Comparison of ENCODE assay signal across 9 cellular contexts in genomic region chr20:63183422-63184146, GRCh38. TPM values are rescaled to one million over a fixed set of nuclear protein-coding genes. Genes with fewer than 3 reads are reported as not detected.
DNase-seq lines count a peak whose midpoint lies in the region; ATAC-seq and TF ChIP-seq lines count a peak whose summit lies in the region.
"Had no signal": no experiment of that assay in that cellular context is flagged by ENCODE, and none has a peak within 500 bp of the region (broad histone marks: within the 10 kb centered on the region; RNA-seq: fewer than 3 reads in every experiment).

No MANE protein-coding gene starts in this region.

- H3K4me3 ChIP-seq in CD8-positive, alpha-beta T cell (ENCODE audit: low read depth, low read length): no peak overlapping the region
- H3K4me3 ChIP-seq in HEK293 (ENCODE audit: low read depth, low read length) (no peak overlapping the region), body of pancreas (no peak overlapping the region), left lung (no peak overlapping the region)

- H3K36me3 Mint-ChIP-seq in CD8-positive, alpha-beta T cell: no peaks in the 10 kb centered on the region

- no peaks in the 10 kb centered on the region for H3K36me3 ChIP-seq in CD8-positive, alpha-beta T cell (ENCODE audit: insufficient read depth, low read length)
- H3K36me3 ChIP-seq in HEK293 (ENCODE audit: control insufficient read depth in 2 of 2, insufficient read depth in 1 of 2, low read length in 2 of 2) (no peaks in the 10 kb centered on the region), body of pancreas (replicated peaks in 1 of 2; ENCODE audit: insufficient read depth in 1 of 2, low read depth in 2 of 2) (no peaks in the 10 kb centered on the region), left lung (no peaks in the 10 kb centered on the region)

- H3K27me3 ChIP-seq in CD8-positive, alpha-beta T cell (ENCODE audit: insufficient read depth, low read length): peaks cover 9% of the 10 kb centered on the region
- H3K27me3 ChIP-seq in body of pancreas: peaks cover 0 to 28% of the 10 kb centered on the region in 2 donors
- peaks cover 21 to 61% of the 10 kb centered on the region in 2 donors for H3K27me3 ChIP-seq in left lung

- intact Hi-C loops in CD8-positive, alpha-beta T cell (cut with DNase I, micrococcal nuclease): loop anchor here in 1 of 2 experiments (1.0 kb wide), 1 partner anchor 199 kb away; no protein-coding TSS in a partner anchor
- intact Hi-C loops in body of pancreas (cut with DNase I): no loop called here
- intact Hi-C loops in left lung (cut with DNase I): loop anchor here in 1 of 2 donors (10.0 kb wide), 1 partner anchor 129 kb away; no protein-coding TSS in a partner anchor

- WGBS in body of pancreas, 2 donors: 39 to 75% methylated on average over 4 to 13 of the region's 13 CpGs

- DNase-seq in CD8-positive, alpha-beta T cell: peak; percentile 19 to 61 (median 50)
- DNase-seq in T-helper 1 cell (peak in 3 of 5 donors; percentile 26 to 42 (median 31)), body of pancreas (peak; percentile 32 to 57 (median 47)), left lung (no peak), NK-92 (lab: John Stamatoyannopoulos, UW; ENCODE audit: unreplicated experiment) (no peak)
- peak; percentile 22 for DNase-seq in stimulated activated CD8-positive, alpha-beta memory T cell treated with anti-CD3 and anti-CD28 coated beads, Interleukin-4, amount 100 ng/mL, for 24 hours (ENCODE audit: low read depth)

- peaks cover 12% of the 10 kb centered on the region for H3K4me1 ChIP-seq in CD8-positive, alpha-beta T cell (ENCODE audit: insufficient read depth, low read length)
- H3K4me1 ChIP-seq in HEK293 (ENCODE audit: control insufficient read depth, insufficient read depth, low read length) (peaks cover 3% of the 10 kb centered on the region; the same call in 1 of the 2 replicates), body of pancreas (peaks cover 10% of the 10 kb centered on the region), left lung (peaks cover 3 to 8% of the 10 kb centered on the region in 2 donors)

- POLR2A ChIA-PET in CD8-positive, alpha-beta T cell (lab: Charles Lee): no interaction called here
- POLR2A ChIA-PET in HEK293 (lab: Yijun Ruan, JAX): no interaction called here

- ATAC-seq in CD8-positive, alpha-beta T cell: peak; percentile 48
- peak; percentile 53 for ATAC-seq in body of pancreas
- peak; percentile 78 for ATAC-seq in left lung
- ATAC-seq in HG02798 (IDR thresholded peaks at IDR 0.05; ENCODE audit: poor library complexity, unreplicated experiment): no peak

- H3K27ac Mint-ChIP-seq in CD8-positive, alpha-beta T cell: no peak overlapping the region

- H3K27me3 Mint-ChIP-seq in CD8-positive, alpha-beta T cell (ENCODE audit: low read depth): peaks cover 18% of the 10 kb centered on the region

- peak; percentile 70 for TF ChIP-seq CTCF in CD8-positive, alpha-beta T cell (IDR thresholded peaks at IDR 0.05)
- TF ChIP-seq CTCF in HEK293 (tag by site-specific recombination; IDR thresholded peaks at IDR 0.05) (peak; percentile 83), body of pancreas (IDR thresholded peaks at IDR 0.05) (peak; percentile 51 to 69 (median 66)), left lung (IDR thresholded peaks at IDR 0.05) (peak; percentile 57 to 66)

- CTCF ChIA-PET in CD8-positive, alpha-beta T cell (lab: Charles Lee): interaction anchor here (1.2 to 1.4 kb wide), 4 partner anchors 13 to 121 kb away, joined by 3 to 8 read pairs (median 4); partner anchors contain the start of gene ARFGAP1
- CTCF ChIA-PET in HEK293 (lab: Yijun Ruan, JAX): interaction anchor here (0.6 to 4.3 kb wide), 16 partner anchors 10 to 789 kb away, joined by 3 to 25 read pairs (median 4); no protein-coding TSS in a partner anchor

- no peak for TF ChIP-seq POLR2A in body of pancreas (IDR thresholded peaks at IDR 0.05)

- no peak overlapping the region for H3K4me3 Mint-ChIP-seq in CD8-positive, alpha-beta T cell

- no peaks in the 10 kb centered on the region for H3K9me3 ChIP-seq in CD8-positive, alpha-beta T cell (ENCODE audit: low read length)
- H3K9me3 ChIP-seq in HEK293 (ENCODE audit: control insufficient read depth, insufficient read depth, low read depth, low read length) (no peaks in the 10 kb centered on the region), body of pancreas (no peaks in the 10 kb centered on the region), left lung (no peaks in the 10 kb centered on the region)

- H3K27ac ChIP-seq in CD8-positive, alpha-beta T cell (ENCODE audit: low read depth, low read length): no peak overlapping the region
- H3K27ac ChIP-seq in HEK293 (ENCODE audit: extremely low read depth, low read depth, low read length): no peak overlapping the region
- H3K27ac ChIP-seq in body of pancreas: no peak overlapping the region
- H3K27ac ChIP-seq in left lung: no peak overlapping the region

- H3K4me1 Mint-ChIP-seq in CD8-positive, alpha-beta T cell (ENCODE audit: low read depth): peaks cover 4% of the 10 kb centered on the region

- H3K9me3 Mint-ChIP-seq in CD8-positive, alpha-beta T cell: no peaks in the 10 kb centered on the region

TF ChIP-seq in HEK293, 187 proteins besides CTCF, POLR2A, EP300 and RAD21 (continues in another document):
- peak; percentile 19 for TF ChIP-seq ZBTB26 (tag by site-specific recombination; optimal IDR thresholded peaks at IDR 0.05)
- peak; percentile 33; the same call in 1 of the 2 replicates for TF ChIP-seq KLF17 (tag by site-specific recombination; IDR thresholded peaks at IDR 0.05)
- TF ChIP-seq PRDM2 (tag by site-specific recombination; IDR thresholded peaks at IDR 0.05; ENCODE audit: borderline replicate concordance): no peak
- no peak for TF ChIP-seq EGR2 (tag by site-specific recombination; IDR thresholded peaks at IDR 0.05; ENCODE audit: low read depth)
- TF ChIP-seq ZNF24 (tag by site-specific recombination; IDR thresholded peaks at IDR 0.05): peak; percentile 78; the same call in 1 of the 2 replicates
- TF ChIP-seq YY2 (tag by site-specific recombination; IDR thresholded peaks at IDR 0.05): 0 out of 2 replicates have a peak, but pooled peaks have one; percentile 28

RNA-seq across cellular contexts. Expression of gene YTHDF1, which starts 32.3 kb away (rescaled TPM):
- 10 to 100 TPM; 44.8 to 45.7 TPM for total RNA-seq in CD8-positive, alpha-beta T cell
- total RNA-seq in body of pancreas (10 to 100 TPM; 15.8 to 16.2 TPM), left lung (10 to 100 TPM; 36.3 to 36.9 TPM)

RNA-seq across cellular contexts. Expression of gene BIRC7, which starts 52.1 kb away (rescaled TPM):
- total RNA-seq in CD8-positive, alpha-beta T cell: 1 to 10 TPM; 2.0 to 2.1 TPM
- not detected for total RNA-seq in body of pancreas
- total RNA-seq in left lung: under 1 TPM; 0.29 to 0.64 TPM
- total RNA-seq: LHCN-M2 had no signal

Comparison
In these comparisons a context has a peak if more than half of its experiments do, and no peak if none do; other contexts are left out.
1. DNase-seq: peak in CD8-positive, alpha-beta T cell (7 of 7), T-helper 1 cell (3 of 5), body of pancreas (4 of 4) and stimulated activated CD8-positive, alpha-beta memory T cell treated with anti-CD3 and anti-CD28 coated beads, Interleukin-4, amount 100 ng/mL, for 24 hours (single experiment); none in left lung (0 of 2) and NK-92 (single experiment).
2. Peak in every context shown above with its lines, with median percentiles within 50 percentile points of each other: CTCF ChIP-seq.